In the genomic region with DNA sequence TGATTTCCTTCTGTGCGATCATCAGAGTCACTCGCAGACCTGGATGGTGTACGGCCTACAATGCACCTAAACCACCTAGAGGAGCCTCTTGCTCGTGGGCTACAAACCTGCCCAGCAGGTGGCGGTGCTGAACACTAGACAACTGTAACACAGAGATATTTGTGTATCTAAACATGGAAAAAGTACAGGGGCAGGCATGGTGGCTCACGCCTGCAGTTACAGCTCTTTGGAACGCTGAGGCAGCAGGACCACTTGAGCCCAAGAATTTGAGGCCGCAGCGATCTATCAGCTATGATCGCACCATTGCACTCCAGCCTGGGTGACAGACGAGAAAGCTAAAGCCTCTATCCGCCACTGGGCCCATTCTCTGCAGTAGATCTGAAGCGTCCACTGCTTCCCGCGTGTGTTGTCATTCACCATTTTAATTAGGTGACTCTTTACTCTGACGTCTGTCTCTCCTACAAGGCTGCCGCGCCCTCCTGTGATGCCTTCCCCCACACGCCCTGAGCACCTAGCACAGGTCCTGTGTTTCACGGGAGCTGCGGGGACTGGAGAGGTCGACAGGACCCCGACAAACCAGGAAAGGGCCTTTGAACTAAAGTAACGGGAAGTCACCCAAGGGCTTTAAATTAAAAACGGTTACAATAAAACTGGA, we compare ENCODE assay signal across 9 cellular contexts. TPM values are rescaled to one million over a fixed set of nuclear protein-coding genes. Genes with fewer than 3 reads are reported as not detected.
DNase-seq lines count a peak whose midpoint lies in the region; ATAC-seq, FAIRE-seq and TF ChIP-seq lines count a peak whose summit lies in the region.
"Had no signal": no experiment of that assay in that cellular context is flagged by ENCODE, and none has a peak within 500 bp of the region (broad histone marks: within the 10 kb centered on the region; RNA-seq: fewer than 3 reads in every experiment).

No MANE protein-coding gene starts in this region.

- peak; percentile 62 for FAIRE-seq in astrocyte (lab: Jason Lieb, UNC)

- 14% methylated on average over 25 of the region's 25 CpGs for WGBS in smooth muscle cell (ENCODE audit: low lambda C conversion rate)

- H3K27ac Mint-ChIP-seq in astrocyte (ENCODE audit: unreplicated experiment): peak overlapping the region; percentile 100

- H3K36me3 Mint-ChIP-seq in astrocyte (ENCODE audit: low read depth, unreplicated experiment): peaks cover 3% of the 10 kb centered on the region

- H3K9me3 ChIP-seq in astrocyte (ENCODE audit: insufficient read depth, low read depth, low read length) (no peaks in the 10 kb centered on the region), iPS-15b (ENCODE audit: control insufficient read depth, insufficient read depth, low read length) (no peaks in the 10 kb centered on the region), smooth muscle cell (replicated peaks; ENCODE audit: low read depth) (no peaks in the 10 kb centered on the region)

- peak overlapping the region; percentile 97 for H3K9ac ChIP-seq in astrocyte (ENCODE audit: low read length)
- no peak overlapping the region for H3K9ac ChIP-seq in iPS-15b (ENCODE audit: low read depth, low read length)
- H3K9ac ChIP-seq in smooth muscle cell (ENCODE audit: low read depth): peak overlapping the region; percentile 99

- H3K27ac ChIP-seq in astrocyte (ENCODE audit: low read depth, low read length) (peak overlapping the region; percentile 87), smooth muscle cell (ENCODE audit: low read depth) (peak overlapping the region; percentile 97)

- H4K20me1 ChIP-seq in astrocyte (ENCODE audit: insufficient read depth, low read length): peaks cover 61% of the 10 kb centered on the region
- peaks cover 55% of the 10 kb centered on the region for H4K20me1 ChIP-seq in smooth muscle cell (ENCODE audit: low read depth)

- TF ChIP-seq CTCF in LNCAP (IDR thresholded peaks at IDR 0.05): peak; percentile 91
- TF ChIP-seq CTCF in astrocyte (IDR thresholded peaks at IDR 0.05; ENCODE audit: insufficient read depth, low read depth, low read length): peak; percentile 68
- peak; percentile 70 for TF ChIP-seq CTCF in smooth muscle cell (IDR thresholded peaks at IDR 0.05; ENCODE audit: borderline replicate concordance, insufficient read depth, poor library complexity, severe bottlenecking)

- H3K9me3 Mint-ChIP-seq in astrocyte (ENCODE audit: unreplicated experiment): no peaks in the 10 kb centered on the region

- H3K36me3 ChIP-seq in astrocyte (ENCODE audit: insufficient read depth, low read length) (no peaks in the 10 kb centered on the region), iPS-15b (ENCODE audit: control insufficient read depth, insufficient read depth, low read length) (peaks cover 11% of the 10 kb centered on the region), smooth muscle cell (ENCODE audit: low read depth) (no peaks in the 10 kb centered on the region)

- H3K27me3 Mint-ChIP-seq in astrocyte (ENCODE audit: low read depth, unreplicated experiment): no peaks in the 10 kb centered on the region

- peak overlapping the region; percentile 99 for H3K4me3 Mint-ChIP-seq in astrocyte (ENCODE audit: unreplicated experiment)

- peak overlapping the region; percentile 90 for H2AFZ ChIP-seq in astrocyte (ENCODE audit: low read depth, low read length)
- H2AFZ ChIP-seq in smooth muscle cell (ENCODE audit: low read depth): peak overlapping the region; percentile 89

- peak overlapping the region; percentile 88 for H3K4me3 ChIP-seq in astrocyte (ENCODE audit: insufficient read depth, low read depth, low read length)
- peak overlapping the region; percentile 61 for H3K4me3 ChIP-seq in iPS-15b (ENCODE audit: low read depth, low read length)
- peak overlapping the region; percentile 94 for H3K4me3 ChIP-seq in smooth muscle cell

- H3K27me3 ChIP-seq in astrocyte (ENCODE audit: insufficient read depth, low read length) (no peaks in the 10 kb centered on the region), iPS-15b (ENCODE audit: control insufficient read depth, insufficient read depth, low read length) (no peaks in the 10 kb centered on the region), smooth muscle cell (ENCODE audit: low read depth) (no peaks in the 10 kb centered on the region)

- H3K4me1 ChIP-seq in astrocyte (ENCODE audit: insufficient read depth, low read length): peaks cover 15% of the 10 kb centered on the region
- H3K4me1 ChIP-seq in iPS-15b (ENCODE audit: control insufficient read depth, insufficient read depth, low read length): peaks cover 7% of the 10 kb centered on the region
- H3K4me1 ChIP-seq in smooth muscle cell (ENCODE audit: low read depth): peaks cover 6% of the 10 kb centered on the region

- peak; percentile 2 for DNase-seq in DMS79 treated with DMSO at 0.1 percent for 48 hours (lab: John Stamatoyannopoulos, UW)
- peak; percentile 86 for DNase-seq in T follicular helper cell (ENCODE audit: low read depth)
- peak; percentile 38 for DNase-seq in astrocyte (ENCODE audit: low read depth)
- DNase-seq in smooth muscle cell (lab: John Stamatoyannopoulos, UW; ENCODE audit: unreplicated experiment): no peak
- no peak for DNase-seq in NCI-H446 treated with DMSO at 0.1 percent for 48 hours (lab: John Stamatoyannopoulos, UW)

- H3F3A ChIP-seq in smooth muscle cell (ENCODE audit: low read depth): no peaks in the 10 kb centered on the region

- ATAC-seq in GM21619 (IDR thresholded peaks at IDR 0.05; ENCODE audit: unreplicated experiment): peak; percentile 41

- peak overlapping the region; percentile 92 for H3K4me2 ChIP-seq in astrocyte (ENCODE audit: low read length)
- H3K4me2 ChIP-seq in smooth muscle cell: peak overlapping the region; percentile 92

- peaks cover 55% of the 10 kb centered on the region for H3K79me2 ChIP-seq in astrocyte (ENCODE audit: insufficient read depth, low read length)
- H3K79me2 ChIP-seq in smooth muscle cell (ENCODE audit: low read depth): peaks cover 55% of the 10 kb centered on the region

- peaks cover 15% of the 10 kb centered on the region for H3K4me1 Mint-ChIP-seq in astrocyte (ENCODE audit: low read depth, unreplicated experiment)

RNA-seq across cellular contexts. Expression of gene TUBGCP2, which starts 0.8 kb away (rescaled TPM):
- total RNA-seq in astrocyte: 56.2 and 57.8 TPM in 2 replicates
- total RNA-seq in smooth muscle cell: 39.5 and 48.5 TPM in 2 replicates
- 40.5 and 47.0 TPM in 2 replicates for polyA plus RNA-seq in smooth muscle cell

RNA-seq across cellular contexts. Expression of gene ZNF511, which starts 0.8 kb away (rescaled TPM):
- total RNA-seq in astrocyte: 23.8 and 25.5 TPM in 2 replicates
- total RNA-seq in smooth muscle cell: 15.3 and 20.0 TPM in 2 replicates
- 52.3 and 70.2 TPM in 2 replicates for polyA plus RNA-seq in smooth muscle cell

RNA-seq across cellular contexts. Expression of gene CALY, which starts 28.8 kb away (rescaled TPM):
- total RNA-seq in astrocyte (0.77 and 1.1 TPM in 2 replicates), smooth muscle cell (2.4 and 7.8 TPM in 2 replicates)
- polyA plus RNA-seq in smooth muscle cell: 9.4 and 10.1 TPM in 2 replicates

RNA-seq across cellular contexts. Expression of gene ADAM8, which starts 31.2 kb away (rescaled TPM):
- total RNA-seq in astrocyte (1.7 and 4.6 TPM in 2 replicates), smooth muscle cell (0.36 and 0.85 TPM in 2 replicates)
- 0.70 and 0.96 TPM in 2 replicates for polyA plus RNA-seq in smooth muscle cell

RNA-seq across cellular contexts. Expression of gene PRAP1, which starts 39.3 kb away (rescaled TPM):
- total RNA-seq in astrocyte: not detected in 2 replicates
- not detected in 2 replicates for total RNA-seq in smooth muscle cell
- polyA plus RNA-seq in smooth muscle cell: 0.27 and 1.4 TPM in 2 replicates
- total RNA-seq: subcutaneous adipose tissue had no signal

Comparison
In these comparisons a context has a peak if more than half of its experiments do, and no peak if none do; other contexts are left out.
1. DNase-seq: peak in DMS79 treated with DMSO at 0.1 percent for 48 hours (single experiment), T follicular helper cell (single experiment) and astrocyte (single experiment); none in smooth muscle cell (single experiment) and NCI-H446 treated with DMSO at 0.1 percent for 48 hours (single experiment).
2. Peak in every context shown above with its lines, with median percentiles within 50 percentile points of each other: CTCF ChIP-seq and H3K4me3 ChIP-seq.